8 cellular contexts compared by ENCODE assay signal in the genomic region with DNA sequence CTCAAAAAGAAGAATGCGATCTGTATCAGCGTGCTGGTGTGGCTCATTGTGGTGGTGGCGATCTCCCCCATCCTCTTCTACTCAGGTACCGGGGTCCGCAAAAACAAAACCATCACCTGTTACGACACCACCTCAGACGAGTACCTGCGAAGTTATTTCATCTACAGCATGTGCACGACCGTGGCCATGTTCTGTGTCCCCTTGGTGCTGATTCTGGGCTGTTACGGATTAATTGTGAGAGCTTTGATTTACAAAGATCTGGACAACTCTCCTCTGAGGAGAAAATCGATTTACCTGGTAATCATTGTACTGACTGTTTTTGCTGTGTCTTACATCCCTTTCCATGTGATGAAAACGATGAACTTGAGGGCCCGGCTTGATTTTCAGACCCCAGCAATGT. TPM values are rescaled to one million over a fixed set of nuclear protein-coding genes. Genes with fewer than 3 reads are reported as not detected.
DNase-seq lines count a peak whose midpoint lies in the region; ATAC-seq and TF ChIP-seq lines count a peak whose summit lies in the region.

No MANE protein-coding gene starts in this region.

- H3K27ac Mint-ChIP-seq in nephron: peak overlapping the region in 2 of 3 experiments; percentile 9 to 73

- H3K4me1 Mint-ChIP-seq in nephron: peaks cover 19% of the 10 kb centered on the region

- no peak for DNase-seq in NCI-H1105 treated with DMSO at 0.1 percent for 48 hours (lab: John Stamatoyannopoulos, UW)
- no peak for DNase-seq in stimulated activated CD4-positive, alpha-beta T cell treated with anti-CD3 and anti-CD28 coated beads, Interleukin-4, amount 100 ng/mL, for 1 hour

- ATAC-seq in GM18873 (IDR thresholded peaks at IDR 0.05; ENCODE audit: low FRiP score, unreplicated experiment) (no peak), HG03439 (IDR thresholded peaks at IDR 0.05; ENCODE audit: unreplicated experiment) (no peak)

- peaks cover 72% of the 10 kb centered on the region for H3K27me3 ChIP-seq in ACC112 (ENCODE audit: insufficient read depth, low read length)
- peaks cover 22% of the 10 kb centered on the region for H3K27me3 ChIP-seq in HUES48 (ENCODE audit: control insufficient read depth, insufficient read depth, low read length)
- peaks cover 29% of the 10 kb centered on the region for H3K27me3 ChIP-seq in ectodermal cell (ENCODE audit: control insufficient read depth, insufficient read depth, low read length, poor library complexity, severe bottlenecking)

- H3K4me3 ChIP-seq in ACC112 (ENCODE audit: low read depth, low read length) (peak overlapping the region; percentile 96), HUES48 (ENCODE audit: low read depth, low read length) (peak overlapping the region; percentile 87), ectodermal cell (ENCODE audit: insufficient read depth, low read depth, low read length) (peak overlapping the region; percentile 69)

- H3K79me2 ChIP-seq in ACC112 (ENCODE audit: control insufficient read depth, insufficient read depth, low read length, unreplicated experiment): no peaks in the 10 kb centered on the region

- H3K4me3 Mint-ChIP-seq in nephron: peak overlapping the region; percentile 93 to 98 (median 97)

- no peak overlapping the region for H2AFZ ChIP-seq in ACC112 (ENCODE audit: low read length, unreplicated experiment)

- no peak overlapping the region for H3K9ac ChIP-seq in HUES48 (ENCODE audit: low read depth, low read length)

- no peaks in the 10 kb centered on the region for H3K36me3 Mint-ChIP-seq in nephron (ENCODE audit: low read depth)

- H3K9me3 Mint-ChIP-seq in nephron: no peaks in the 10 kb centered on the region

- TF ChIP-seq CTCF in nephron (IDR thresholded peaks at IDR 0.05; ENCODE audit: unreplicated experiment in 3 of 3): no peak

- H3K27ac ChIP-seq in ACC112 (ENCODE audit: low read depth, low read length) (no peak overlapping the region), HUES48 (ENCODE audit: low read depth, low read length) (no peak overlapping the region), ectodermal cell (ENCODE audit: insufficient read depth, low read depth, low read length, poor library complexity, severe bottlenecking) (no peak overlapping the region)

- H3K9me3 ChIP-seq in HUES48 (ENCODE audit: control insufficient read depth, insufficient read depth, low read length) (no peaks in the 10 kb centered on the region), ectodermal cell (ENCODE audit: control insufficient read depth, low read length) (no peaks in the 10 kb centered on the region)

- H3K36me3 ChIP-seq in ACC112 (ENCODE audit: insufficient read depth, low read length) (no peaks in the 10 kb centered on the region), HUES48 (ENCODE audit: control insufficient read depth, insufficient read depth, low read length) (no peaks in the 10 kb centered on the region), ectodermal cell (ENCODE audit: control insufficient read depth, insufficient read depth, low read length) (no peaks in the 10 kb centered on the region)

- peaks cover 61% of the 10 kb centered on the region for H3K27me3 Mint-ChIP-seq in nephron (ENCODE audit: low read depth)

- H3K4me1 ChIP-seq in ACC112 (ENCODE audit: control insufficient read depth, insufficient read depth, low read length, unreplicated experiment): peaks cover 5% of the 10 kb centered on the region
- peaks cover 16% of the 10 kb centered on the region for H3K4me1 ChIP-seq in HUES48 (ENCODE audit: control insufficient read depth, insufficient read depth, low read length)
- peaks cover 7% of the 10 kb centered on the region for H3K4me1 ChIP-seq in ectodermal cell (ENCODE audit: control insufficient read depth, insufficient read depth, low read length)

- WGBS in ectodermal cell, 2 experiments: 33 to 36% methylated on average over 14 of the region's 14 CpGs

RNA-seq across cellular contexts. Expression of gene P2RY1, which starts 1.3 kb away (rescaled TPM):
- polyA plus RNA-seq in ectodermal cell (2013, experiment 1 of 4): 3.8 TPM
- 3.2 TPM for polyA plus RNA-seq in ectodermal cell (2013, experiment 2 of 4)
- polyA plus RNA-seq in ectodermal cell (2013, experiment 3 of 4): 2.9 TPM
- polyA plus RNA-seq in ectodermal cell (2013, experiment 4 of 4): 3.4 TPM
